ENCODE assay signal across 17 cellular contexts in genomic region chr6:14858808-14859207, GRCh38.
DNase-seq lines count a peak whose midpoint lies in the region; ATAC-seq and TF ChIP-seq lines count a peak whose summit lies in the region.
"Had no signal": no experiment of that assay in that cellular context is flagged by ENCODE, and none has a peak within 500 bp of the region (broad histone marks: within the 10 kb centered on the region; RNA-seq: fewer than 3 reads in every experiment).

No MANE protein-coding gene starts in this region.

- no peaks in the 10 kb centered on the region for H3K9me3 Mint-ChIP-seq in central memory CD8-positive, alpha-beta T cell
- peaks cover 3% of the 10 kb centered on the region for H3K9me3 Mint-ChIP-seq in stimulated activated naive CD8-positive, alpha-beta T cell treated with anti-CD3 and anti-CD28 coated beads, Interleukin-15, Interleukin-2, amounts not matched to agents 100 ng/mL and 50 ng/mL, for 24 hours
- H3K9me3 Mint-ChIP-seq in osteocyte (ENCODE audit: unreplicated experiment), result no peaks in the 10 kb centered on the region
- H3K9me3 Mint-ChIP-seq: T-helper 1 cell treated with Interleukin-12 subunit alpha and Interleukin-12 subunit beta and Interleukin-4 antibody, amounts not matched to agents 30 μg/mL and 1 μg/mL, for 36 hours had no signal

- DNase-seq in stimulated activated CD4-positive, alpha-beta T cell treated with anti-CD3 and anti-CD28 coated beads, Interleukin-15, amount 100 ng/mL, for 24 hours, result peak; percentile 34
- no peak for DNase-seq in stimulated activated CD4-positive, alpha-beta T cell treated with anti-CD3 and anti-CD28 coated beads, Interleukin-2, amount 100 ng/mL, for 48 hours
- no peak for DNase-seq in T-helper 17 cell
- no peak for DNase-seq in central memory CD8-positive, alpha-beta T cell (ENCODE audit: low spot score in 2 of 2)
- no peak for DNase-seq in COR-L47 (lab: John Stamatoyannopoulos, UW)
- no peak for DNase-seq in osteocyte (ENCODE audit: extremely low spot score, unreplicated experiment)
- DNase-seq: brain microvascular endothelial cell; H7; heart right ventricle; left ventricle myocardium superior; NCI-H1092 treated with DMSO at 0.1 percent for 48 hours; NCI-H2029 treated with DMSO at 0.1 percent for 48 hours; PC-9; SIG-M5; stimulated activated CD4-positive, alpha-beta T cell treated with anti-CD3 and anti-CD28 coated beads, Interleukin-4, amount 100 ng/mL, for 1 hour had no signal

- H3K27ac Mint-ChIP-seq in T-helper 17 cell, result peak overlapping the region; percentile 91
- H3K27ac Mint-ChIP-seq in central memory CD8-positive, alpha-beta T cell (ENCODE audit: low read depth), result peak overlapping the region; percentile 99
- H3K27ac Mint-ChIP-seq in stimulated activated naive CD8-positive, alpha-beta T cell treated with anti-CD3 and anti-CD28 coated beads, Interleukin-15, Interleukin-2, amounts not matched to agents 100 ng/mL and 50 ng/mL, for 24 hours, result peak overlapping the region; percentile 99
- no peak overlapping the region for H3K27ac Mint-ChIP-seq in osteocyte (ENCODE audit: unreplicated experiment)

- no peak for ATAC-seq in T-helper 17 cell
- no peak for ATAC-seq in central memory CD8-positive, alpha-beta T cell (replicated peaks; ENCODE audit: extremely low read depth, poor library complexity, severe bottlenecking)
- ATAC-seq: heart right ventricle, left ventricle myocardium superior had no signal

- peaks cover 3% of the 10 kb centered on the region for H3K36me3 Mint-ChIP-seq in T-helper 17 cell (ENCODE audit: low read depth)
- H3K36me3 Mint-ChIP-seq in central memory CD8-positive, alpha-beta T cell (ENCODE audit: insufficient read depth), result peaks cover 8% of the 10 kb centered on the region
- peaks cover 4% of the 10 kb centered on the region for H3K36me3 Mint-ChIP-seq in stimulated activated naive CD8-positive, alpha-beta T cell treated with anti-CD3 and anti-CD28 coated beads, Interleukin-15, Interleukin-2, amounts not matched to agents 100 ng/mL and 50 ng/mL, for 24 hours (ENCODE audit: low read depth)
- H3K36me3 Mint-ChIP-seq in osteocyte (ENCODE audit: unreplicated experiment), result no peaks in the 10 kb centered on the region

- no peaks in the 10 kb centered on the region for H3K9me3 ChIP-seq in T-helper 17 cell (ENCODE audit: control insufficient read depth, low read length, poor library complexity, severe bottlenecking)
- H3K9me3 ChIP-seq: heart right ventricle had no signal

- TF ChIP-seq CTCF in osteocyte (IDR thresholded peaks at IDR 0.05), result no peak

- peaks cover 18% of the 10 kb centered on the region for H3K4me1 Mint-ChIP-seq in T-helper 17 cell
- peaks cover 32% of the 10 kb centered on the region for H3K4me1 Mint-ChIP-seq in central memory CD8-positive, alpha-beta T cell
- peaks cover 76% of the 10 kb centered on the region for H3K4me1 Mint-ChIP-seq in stimulated activated naive CD8-positive, alpha-beta T cell treated with anti-CD3 and anti-CD28 coated beads, Interleukin-15, Interleukin-2, amounts not matched to agents 100 ng/mL and 50 ng/mL, for 24 hours (ENCODE audit: low read depth)
- no peaks in the 10 kb centered on the region for H3K4me1 Mint-ChIP-seq in osteocyte (ENCODE audit: unreplicated experiment)

- H3K27me3 Mint-ChIP-seq in T-helper 17 cell, result no peaks in the 10 kb centered on the region
- no peaks in the 10 kb centered on the region for H3K27me3 Mint-ChIP-seq in central memory CD8-positive, alpha-beta T cell
- H3K27me3 Mint-ChIP-seq in stimulated activated naive CD8-positive, alpha-beta T cell treated with anti-CD3 and anti-CD28 coated beads, Interleukin-15, Interleukin-2, amounts not matched to agents 100 ng/mL and 50 ng/mL, for 24 hours, result no peaks in the 10 kb centered on the region
- peaks cover 6% of the 10 kb centered on the region for H3K27me3 Mint-ChIP-seq in osteocyte (ENCODE audit: unreplicated experiment)

- H3K4me3 Mint-ChIP-seq in T-helper 17 cell (no peak overlapping the region), osteocyte (ENCODE audit: unreplicated experiment) (no peak overlapping the region)
- no peak overlapping the region for H3K4me3 Mint-ChIP-seq in central memory CD8-positive, alpha-beta T cell
- H3K4me3 Mint-ChIP-seq in stimulated activated naive CD8-positive, alpha-beta T cell treated with anti-CD3 and anti-CD28 coated beads, Interleukin-15, Interleukin-2, amounts not matched to agents 100 ng/mL and 50 ng/mL, for 24 hours, result peak overlapping the region; percentile 42
